21 cellular contexts compared by ENCODE assay signal in genomic region chr18:46883180-46883579, GRCh38.
"Had no signal": no experiment of that assay in that cellular context is flagged by ENCODE, and none has a peak within 500 bp of the region (broad histone marks: within the 10 kb centered on the region; RNA-seq: fewer than 3 reads in every experiment).

No MANE protein-coding gene starts in this region.

- DNase-seq: dermis blood vessel endothelial cell; dorsolateral prefrontal cortex; effector CD4-positive, alpha-beta T cell; effector memory CD4-positive, alpha-beta T cell; foreskin keratinocyte; heart left ventricle; hypothalamus; immature natural killer cell; islet precursor cell; kidney; kidney glomerular epithelial cell; left lung; left ventricle myocardium superior; lower lobe of right lung; mesenchymal stem cell; naive thymus-derived CD4-positive, alpha-beta T cell had no signal

- H3K27me3 ChIP-seq: dorsolateral prefrontal cortex, esophagus muscularis mucosa, foreskin keratinocyte, gastroesophageal sphincter, heart left ventricle, hepatocyte, left lung had no signal

- H3K36me3 ChIP-seq: lower lobe of right lung had no signal

- H3K4me1 ChIP-seq: esophagus muscularis mucosa, foreskin keratinocyte, gastroesophageal sphincter, left lung, lower lobe of right lung had no signal

- H3K27ac ChIP-seq: coronary artery, dorsolateral prefrontal cortex, esophagus muscularis mucosa, foreskin keratinocyte, gastroesophageal sphincter, heart left ventricle, hepatocyte, left lung, lower lobe of right lung had no signal

- H3K4me3 Mint-ChIP-seq: immature natural killer cell; mesothelial cell of epicardium; naive thymus-derived CD4-positive, alpha-beta T cell had no signal

- H3K27ac Mint-ChIP-seq: immature natural killer cell; mesothelial cell of epicardium; naive thymus-derived CD4-positive, alpha-beta T cell had no signal

- H3K27me3 Mint-ChIP-seq: naive thymus-derived CD4-positive, alpha-beta T cell had no signal

- H3K4me3 ChIP-seq: coronary artery, dorsolateral prefrontal cortex, esophagus muscularis mucosa, gastroesophageal sphincter, heart left ventricle, hepatocyte, left lung, lower lobe of right lung had no signal

- ATAC-seq: foreskin keratinocyte; gastroesophageal sphincter; heart left ventricle; left lung; left ventricle myocardium superior; lower lobe of right lung; naive thymus-derived CD4-positive, alpha-beta T cell had no signal
